In genomic region chr5:124661317-124662141, GRCh38 we compare ENCODE assay signal across 1 cellular context.
TF ChIP-seq lines count a peak whose summit lies in the region.

No MANE protein-coding gene starts in this region.

TF ChIP-seq in HepG2, 621 proteins besides CTCF, POLR2A, EP300 and RAD21 (continued from another document and continues in another):
- TF ChIP-seq THYN1 (CRISPR knock-in tag; IDR thresholded peaks at IDR 0.05; ENCODE audit: borderline replicate concordance, low read depth) (0 out of 2 replicates have a peak, but pooled peaks have one; percentile 56), BORCS8-MEF2B (CRISPR knock-in tag; IDR thresholded peaks at IDR 0.05) (peak; percentile 34; the same call in 1 of the 2 replicates), TOE1 (CRISPR knock-in tag; IDR thresholded peaks at IDR 0.05) (peak; percentile 43; the same call in 1 of the 2 replicates), BHLHE40 (IDR thresholded peaks at IDR 0.05; ENCODE audit: low read length) (peak; percentile 48), MAZ (IDR thresholded peaks at IDR 0.05; ENCODE audit: borderline replicate concordance, low read depth, low read length) (no peak), MAZ (CRISPR knock-in tag; IDR thresholded peaks at IDR 0.05; ENCODE audit: low read depth) (0 out of 2 replicates have a peak, but pooled peaks have one; percentile 41), KDM1A (CRISPR knock-in tag; IDR thresholded peaks at IDR 0.05) (peak; percentile 45; the same call in 1 of the 2 replicates), RXRA (CRISPR knock-in tag; IDR thresholded peaks at IDR 0.05) (peak; percentile 72; the same call in 1 of the 2 replicates), SYNCRIP (IDR thresholded peaks at IDR 0.05; ENCODE audit: insufficient read depth, low read depth, low read length) (no peak), MAFF (IDR thresholded peaks at IDR 0.05; ENCODE audit: low read depth, low read length) (peak; percentile 66), THAP7 (CRISPR knock-in tag; IDR thresholded peaks at IDR 0.05) (no peak), SMARCE1 (IDR thresholded peaks at IDR 0.05; ENCODE audit: borderline replicate concordance) (0 out of 2 replicates have a peak, but pooled peaks have one; percentile 7), TBX3 (IDR thresholded peaks at IDR 0.05; ENCODE audit: borderline replicate concordance) (peak; percentile 99), SIX1 (CRISPR knock-in tag; IDR thresholded peaks at IDR 0.05; ENCODE audit: borderline replicate concordance) (peak; percentile 97), RBM39 (IDR thresholded peaks at IDR 0.05; ENCODE audit: low read depth, low read length, poor library complexity, severe bottlenecking) (no peak), SATB2 (CRISPR knock-in tag; IDR thresholded peaks at IDR 0.05) (no peak), CEBPG (CRISPR knock-in tag; IDR thresholded peaks at IDR 0.05) (peak; percentile 56; the same call in 1 of the 2 replicates), DNMT3B (CRISPR knock-in tag; conservative IDR thresholded peaks at IDR 0.05) (peak; percentile 90), ZNF772 (CRISPR knock-in tag; IDR thresholded peaks at IDR 0.05) (peak; percentile 85), ZFP62 (CRISPR knock-in tag; IDR thresholded peaks at IDR 0.05) (no peak), NFE2L1 (CRISPR knock-in tag; IDR thresholded peaks at IDR 0.05; ENCODE audit: borderline replicate concordance) (no peak), TFDP1 (CRISPR knock-in tag; IDR thresholded peaks at IDR 0.05; ENCODE audit: borderline replicate concordance) (0 out of 2 replicates have a peak, but pooled peaks have one; percentile 17), KDM3A (CRISPR knock-in tag; IDR thresholded peaks at IDR 0.05; ENCODE audit: low read depth) (peak; percentile 29; the same call in 1 of the 2 replicates), GATAD1 (CRISPR knock-in tag; IDR thresholded peaks at IDR 0.05) (peak; percentile 65), STAG1 (CRISPR knock-in tag; IDR thresholded peaks at IDR 0.05) (peak; percentile 41), ZNF343 (CRISPR knock-in tag; IDR thresholded peaks at IDR 0.05) (0 out of 2 replicates have a peak, but pooled peaks have one; percentile 54), ZNF562 (CRISPR knock-in tag; IDR thresholded peaks at IDR 0.05; ENCODE audit: borderline replicate concordance) (0 out of 2 replicates have a peak, but pooled peaks have one; percentile 41), NFE2L2 (IDR thresholded peaks at IDR 0.05; ENCODE audit: low read length) (no peak), DMAP1 (CRISPR knock-in tag; IDR thresholded peaks at IDR 0.05) (no peak), ZNF44 (CRISPR knock-in tag; IDR thresholded peaks at IDR 0.05) (no peak), IRX3 (CRISPR knock-in tag; IDR thresholded peaks at IDR 0.05; ENCODE audit: borderline replicate concordance, low read depth) (peak; percentile 54; the same call in 1 of the 2 replicates), ZNF446 (CRISPR knock-in tag; IDR thresholded peaks at IDR 0.05) (no peak), BRF2 (CRISPR knock-in tag; IDR thresholded peaks at IDR 0.05) (0 out of 2 replicates have a peak, but pooled peaks have one; percentile 66), ZNF12 (CRISPR knock-in tag; IDR thresholded peaks at IDR 0.05) (peak; percentile 47; the same call in 1 of the 2 replicates), ZNF652 (CRISPR knock-in tag; IDR thresholded peaks at IDR 0.05; ENCODE audit: borderline replicate concordance, low read depth) (peak; percentile 37; the same call in 1 of the 2 replicates), KDM6A (CRISPR knock-in tag; IDR thresholded peaks at IDR 0.05; ENCODE audit: low read depth) (peak; percentile 85), EZH2 (conservative IDR thresholded peaks at IDR 0.05; ENCODE audit: low read depth, low read length) (no peak), ZNF605 (CRISPR knock-in tag; IDR thresholded peaks at IDR 0.05) (peak; percentile 64), TBL1XR1 (IDR thresholded peaks at IDR 0.05; ENCODE audit: borderline replicate concordance, low read length, partially characterized antibody) (peak; percentile 98), REPIN1 (CRISPR knock-in tag; IDR thresholded peaks at IDR 0.05; ENCODE audit: borderline replicate concordance, low read depth) (peak; percentile 89), HMG20B (CRISPR knock-in tag; conservative IDR thresholded peaks at IDR 0.05) (peak; percentile 21; the same call in 1 of the 2 replicates), SMYD3 (CRISPR knock-in tag; IDR thresholded peaks at IDR 0.05) (peak; percentile 92), KAT7 (CRISPR knock-in tag; IDR thresholded peaks at IDR 0.05; ENCODE audit: borderline replicate concordance) (no peak), CREB3 (CRISPR knock-in tag; IDR thresholded peaks at IDR 0.05) (no peak), TBX2 (CRISPR knock-in tag; IDR thresholded peaks at IDR 0.05; ENCODE audit: borderline replicate concordance) (peak; percentile 100), ZNF670 (CRISPR knock-in tag; IDR thresholded peaks at IDR 0.05; ENCODE audit: borderline replicate concordance) (peak; percentile 73; the same call in 1 of the 2 replicates), SKI (IDR thresholded peaks at IDR 0.05; ENCODE audit: partially characterized antibody) (peak; percentile 99), ZNF564 (CRISPR knock-in tag; IDR thresholded peaks at IDR 0.05) (0 out of 2 replicates have a peak, but pooled peaks have one; percentile 59), NFKB2 (CRISPR knock-in tag; IDR thresholded peaks at IDR 0.05; ENCODE audit: borderline replicate concordance) (no peak), TOPORS (CRISPR knock-in tag; IDR thresholded peaks at IDR 0.05) (0 out of 2 replicates have a peak, but pooled peaks have one; percentile 21)
- TF ChIP-seq, protein P1, sequence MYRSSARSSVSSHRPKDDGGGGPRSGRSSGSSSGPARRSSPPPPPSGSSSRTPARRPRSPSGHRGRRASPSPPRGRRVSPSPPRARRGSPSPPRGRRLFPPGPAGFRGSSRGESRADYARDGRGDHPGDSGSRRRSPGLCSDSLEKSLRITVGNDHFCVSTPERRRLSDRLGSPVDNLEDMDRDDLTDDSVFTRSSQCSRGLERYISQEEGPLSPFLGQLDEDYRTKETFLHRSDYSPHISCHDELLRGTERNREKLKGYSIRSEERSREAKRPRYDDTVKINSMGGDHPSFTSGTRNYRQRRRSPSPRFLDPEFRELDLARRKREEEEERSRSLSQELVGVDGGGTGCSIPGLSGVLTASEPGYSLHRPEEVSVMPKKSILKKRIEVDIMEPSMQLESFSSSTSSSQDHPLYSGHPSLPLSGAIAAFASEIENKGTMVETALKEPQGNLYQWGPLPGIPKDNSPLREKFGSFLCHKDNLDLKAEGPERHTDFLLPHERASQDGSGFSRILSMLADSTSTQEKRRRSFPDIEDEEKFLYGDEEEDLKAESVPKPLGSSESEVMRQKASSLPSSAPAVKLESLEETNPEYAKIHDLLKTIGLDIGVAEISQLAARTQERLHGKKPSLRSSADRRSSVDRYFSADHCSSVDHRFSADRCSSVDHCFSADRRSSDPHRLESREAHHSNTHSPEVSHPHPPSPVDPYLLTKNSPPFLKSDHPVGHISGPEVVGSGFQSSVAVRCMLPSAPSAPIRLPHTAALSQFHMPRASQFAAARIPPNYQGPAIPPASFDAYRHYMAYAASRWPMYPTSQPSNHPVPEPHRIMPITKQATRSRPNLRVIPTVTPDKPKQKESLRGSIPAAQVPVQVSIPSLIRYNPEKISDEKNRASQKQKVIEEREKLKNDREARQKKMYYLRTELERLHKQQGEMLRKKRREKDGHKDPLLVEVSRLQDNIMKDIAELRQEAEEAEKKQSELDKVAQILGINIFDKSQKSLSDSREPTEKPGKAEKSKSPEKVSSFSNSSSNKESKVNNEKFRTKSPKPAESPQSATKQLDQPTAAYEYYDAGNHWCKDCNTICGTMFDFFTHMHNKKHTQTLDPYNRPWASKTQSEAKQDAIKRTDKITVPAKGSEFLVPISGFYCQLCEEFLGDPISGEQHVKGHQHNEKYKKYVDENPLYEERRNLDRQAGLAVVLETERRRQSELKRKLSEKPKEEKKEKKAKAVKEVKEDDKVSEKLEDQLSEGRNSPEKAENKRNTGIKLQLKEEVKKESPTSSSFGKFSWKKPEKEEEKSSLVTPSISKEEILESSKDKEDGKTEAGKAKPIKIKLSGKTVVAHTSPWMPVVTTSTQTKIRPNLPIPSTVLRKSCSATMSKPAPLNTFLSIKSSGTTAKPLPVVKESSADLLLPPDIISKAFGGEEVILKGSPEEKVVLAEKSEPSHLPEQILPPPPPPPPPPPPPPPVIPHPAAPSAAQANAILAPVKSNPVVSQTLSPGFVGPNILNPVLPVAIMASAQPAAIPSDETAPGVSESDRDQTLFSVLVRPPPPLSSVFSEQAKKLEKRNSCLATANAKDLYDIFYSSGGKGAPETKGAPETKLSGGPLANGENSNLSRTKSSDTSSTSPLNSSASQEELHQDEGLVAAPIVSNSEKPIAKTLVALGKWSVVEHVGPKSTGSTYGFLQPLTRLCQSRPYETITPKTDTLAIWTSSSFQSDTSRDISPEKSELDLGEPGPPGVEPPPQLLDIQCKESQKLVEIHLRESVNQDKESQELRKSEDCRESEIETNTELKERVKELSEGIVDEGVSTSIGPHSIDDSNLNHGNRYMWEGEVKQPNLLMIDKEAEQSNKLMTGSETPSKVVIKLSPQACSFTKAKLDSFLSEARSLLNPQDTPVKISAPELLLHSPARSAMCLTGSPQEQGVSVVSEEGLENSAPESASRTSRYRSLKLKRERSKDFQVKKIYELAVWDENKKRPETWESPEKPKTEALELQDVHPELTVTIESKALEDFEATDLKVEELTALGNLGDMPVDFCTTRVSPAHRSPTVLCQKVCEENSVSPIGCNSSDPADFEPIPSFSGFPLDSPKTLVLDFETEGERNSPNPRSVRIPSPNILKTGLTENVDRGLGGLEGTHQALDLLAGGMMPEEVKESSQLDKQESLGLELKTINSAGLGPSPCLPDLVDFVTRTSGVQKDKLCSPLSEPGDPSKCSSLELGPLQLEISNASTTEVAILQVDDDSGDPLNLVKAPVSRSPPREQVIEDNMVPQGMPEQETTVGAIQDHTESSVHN (CRISPR knock-in tag; IDR thresholded peaks at IDR 0.05): no peak
- TF ChIP-seq, protein P2, sequence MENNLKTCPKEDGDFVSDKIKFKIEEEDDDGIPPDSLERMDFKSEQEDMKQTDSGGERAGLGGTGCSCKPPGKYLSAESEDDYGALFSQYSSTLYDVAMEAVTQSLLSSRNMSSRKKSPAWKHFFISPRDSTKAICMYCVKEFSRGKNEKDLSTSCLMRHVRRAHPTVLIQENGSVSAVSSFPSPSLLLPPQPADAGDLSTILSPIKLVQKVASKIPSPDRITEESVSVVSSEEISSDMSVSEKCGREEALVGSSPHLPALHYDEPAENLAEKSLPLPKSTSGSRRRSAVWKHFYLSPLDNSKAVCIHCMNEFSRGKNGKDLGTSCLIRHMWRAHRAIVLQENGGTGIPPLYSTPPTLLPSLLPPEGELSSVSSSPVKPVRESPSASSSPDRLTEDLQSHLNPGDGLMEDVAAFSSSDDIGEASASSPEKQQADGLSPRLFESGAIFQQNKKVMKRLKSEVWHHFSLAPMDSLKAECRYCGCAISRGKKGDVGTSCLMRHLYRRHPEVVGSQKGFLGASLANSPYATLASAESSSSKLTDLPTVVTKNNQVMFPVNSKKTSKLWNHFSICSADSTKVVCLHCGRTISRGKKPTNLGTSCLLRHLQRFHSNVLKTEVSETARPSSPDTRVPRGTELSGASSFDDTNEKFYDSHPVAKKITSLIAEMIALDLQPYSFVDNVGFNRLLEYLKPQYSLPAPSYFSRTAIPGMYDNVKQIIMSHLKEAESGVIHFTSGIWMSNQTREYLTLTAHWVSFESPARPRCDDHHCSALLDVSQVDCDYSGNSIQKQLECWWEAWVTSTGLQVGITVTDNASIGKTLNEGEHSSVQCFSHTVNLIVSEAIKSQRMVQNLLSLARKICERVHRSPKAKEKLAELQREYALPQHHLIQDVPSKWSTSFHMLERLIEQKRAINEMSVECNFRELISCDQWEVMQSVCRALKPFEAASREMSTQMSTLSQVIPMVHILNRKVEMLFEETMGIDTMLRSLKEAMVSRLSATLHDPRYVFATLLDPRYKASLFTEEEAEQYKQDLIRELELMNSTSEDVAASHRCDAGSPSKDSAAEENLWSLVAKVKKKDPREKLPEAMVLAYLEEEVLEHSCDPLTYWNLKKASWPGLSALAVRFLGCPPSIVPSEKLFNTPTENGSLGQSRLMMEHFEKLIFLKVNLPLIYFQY (CRISPR knock-in tag; IDR thresholded peaks at IDR 0.05; ENCODE audit: borderline replicate concordance): 0 out of 2 replicates have a peak, but pooled peaks have one; percentile 40
